ENCODE assay signal across 8 cellular contexts in the genomic region with DNA sequence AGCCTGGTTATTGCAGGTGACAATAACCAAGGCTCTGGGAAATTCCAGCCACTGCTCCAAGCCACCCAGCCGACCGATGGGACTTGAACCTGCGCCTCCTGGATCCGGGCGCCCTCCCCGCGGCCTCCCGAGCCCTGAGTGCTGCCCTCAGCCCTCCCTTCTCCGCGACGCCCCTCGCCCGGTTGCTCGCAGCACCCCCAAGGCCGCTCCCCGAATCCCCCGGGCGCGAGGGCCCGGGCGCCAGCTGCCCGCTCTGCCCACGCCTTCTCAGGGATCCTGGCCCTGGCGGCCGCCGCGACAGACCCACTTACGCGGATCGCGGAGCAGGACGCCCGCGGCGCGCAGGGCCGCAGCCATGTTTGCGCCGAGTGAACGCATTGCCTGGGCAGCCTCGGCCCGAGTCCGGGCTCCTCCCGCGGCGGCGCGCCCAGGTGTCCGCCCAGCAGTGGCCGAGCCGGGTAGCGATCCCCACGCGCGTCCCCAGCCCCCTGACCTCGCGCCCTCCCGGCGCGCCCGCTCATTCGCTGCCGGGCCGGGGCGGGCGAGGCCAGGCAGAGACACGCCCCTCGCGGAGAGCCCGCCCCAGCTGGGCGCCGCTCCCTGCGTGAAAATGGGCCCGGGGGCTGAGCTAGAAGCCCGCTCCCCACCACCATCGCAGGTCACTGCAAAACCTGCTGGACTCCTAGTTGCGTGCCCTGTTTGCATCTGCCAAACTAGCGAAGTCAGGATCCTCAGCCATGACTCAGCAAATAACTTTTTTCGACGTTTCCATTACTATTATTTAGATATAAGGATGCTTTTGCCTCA. TPM values are rescaled to one million over a fixed set of nuclear protein-coding genes. Genes with fewer than 3 reads are reported as not detected.
A peak's percentile ranks its signal among the peaks of the same experiment; 100 is the strongest.
DNase-seq lines count a peak whose midpoint lies in the region; ATAC-seq, FAIRE-seq and TF ChIP-seq lines count a peak whose summit lies in the region.

A gene with protein sequence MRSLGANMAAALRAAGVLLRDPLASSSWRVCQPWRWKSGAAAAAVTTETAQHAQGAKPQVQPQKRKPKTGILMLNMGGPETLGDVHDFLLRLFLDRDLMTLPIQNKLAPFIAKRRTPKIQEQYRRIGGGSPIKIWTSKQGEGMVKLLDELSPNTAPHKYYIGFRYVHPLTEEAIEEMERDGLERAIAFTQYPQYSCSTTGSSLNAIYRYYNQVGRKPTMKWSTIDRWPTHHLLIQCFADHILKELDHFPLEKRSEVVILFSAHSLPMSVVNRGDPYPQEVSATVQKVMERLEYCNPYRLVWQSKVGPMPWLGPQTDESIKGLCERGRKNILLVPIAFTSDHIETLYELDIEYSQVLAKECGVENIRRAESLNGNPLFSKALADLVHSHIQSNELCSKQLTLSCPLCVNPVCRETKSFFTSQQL (minus strand): TSS at position 460 of the 807 bp plus-strand sequence. CDS start 82 bp downstream, at position 378.

- H3K27ac Mint-ChIP-seq in Calu3 (ENCODE audit: unreplicated experiment) (peak within 1 kb of the TSS; percentile 83), neural crest cell (ENCODE audit: unreplicated experiment) (no peak within 1 kb of the TSS)

- peaks cover 15% of the 10 kb centered on the region for H3K4me1 ChIP-seq in stomach smooth muscle (ENCODE audit: control insufficient read depth, insufficient read depth, low read length)

- H3K9me3 Mint-ChIP-seq in Calu3 (ENCODE audit: low read depth, unreplicated experiment): no peaks in the 10 kb centered on the region
- no peaks in the 10 kb centered on the region for H3K9me3 Mint-ChIP-seq in neural crest cell

- H3K27me3 Mint-ChIP-seq in Calu3 (ENCODE audit: unreplicated experiment): no peaks in the 10 kb centered on the region
- H3K27me3 Mint-ChIP-seq in neural crest cell (ENCODE audit: low read depth): no peaks in the 10 kb centered on the region

- H3K9ac ChIP-seq in stomach smooth muscle (ENCODE audit: low read length in 2 of 2): peak within 1 kb of the TSS; percentile 83 to 90

- no TSS peak for BruUV-seq in Calu3 (replicated peaks; lab: Mats Ljungman, UMichigan)

- peaks cover 23% of the 10 kb centered on the region for H3K36me3 Mint-ChIP-seq in Calu3 (ENCODE audit: insufficient read depth, unreplicated experiment)
- no peaks in the 10 kb centered on the region for H3K36me3 Mint-ChIP-seq in neural crest cell (ENCODE audit: low read depth)

- CTCF ChIA-PET in Calu3 (lab: Charles Lee): interaction anchor here (0.6 kb wide), 1 partner anchor 1242 kb away, joined by 6 read pairs; no protein-coding TSS in a partner anchor

- H3K27me3 ChIP-seq in stomach smooth muscle (ENCODE audit: control insufficient read depth in 1 of 2, insufficient read depth in 2 of 2, low read length in 2 of 2): no peaks in the 10 kb centered on the region

- no peak for TF ChIP-seq CTCF in Calu3 (IDR thresholded peaks at IDR 0.05; ENCODE audit: unreplicated experiment)
- TF ChIP-seq CTCF in fibroblast of villous mesenchyme (IDR thresholded peaks at IDR 0.05; ENCODE audit: insufficient read depth, low read depth, low read length): peak; percentile 1
- peak; percentile 26 for TF ChIP-seq CTCF in neural crest cell (conservative IDR thresholded peaks at IDR 0.05)

- peak within 1 kb of the TSS; percentile 82 for H3K27ac ChIP-seq in stomach smooth muscle (ENCODE audit: low read length)

- peak within 1 kb of the TSS; percentile 85 for H3K4me3 ChIP-seq in fibroblast of villous mesenchyme (ENCODE audit: low read depth, low read length)
- H3K4me3 ChIP-seq in stomach smooth muscle (ENCODE audit: low read length in 2 of 2): peak within 1 kb of the TSS; percentile 65 to 88

- intact Hi-C loops in Calu3 (cut with micrococcal nuclease; ENCODE audit: unreplicated experiment): no loop called here

- H3K4me3 Mint-ChIP-seq in Calu3 (ENCODE audit: low read depth, unreplicated experiment): peak within 1 kb of the TSS; percentile 90
- peak within 1 kb of the TSS; percentile 84 for H3K4me3 Mint-ChIP-seq in neural crest cell

- DNase-seq in Calu3 (peak; percentile 70), HTR-8/SVneo (ENCODE audit: insufficient read length, low spot score) (peak; percentile 52), SHP77 (lab: John Stamatoyannopoulos, UW) (peak; percentile 53 to 57), fibroblast of villous mesenchyme (ENCODE audit: low read depth) (peak; percentile 71), neural crest cell (ENCODE audit: low read depth, low spot score) (peak; percentile 41)
- peak; percentile 90 for DNase-seq in activated effector memory CD4-positive, alpha-beta T cell treated with anti-CD3 and anti-CD28 coated beads, Interleukin-2, amount 50 U/mL, for 16 hours

- H3K9me3 ChIP-seq in stomach smooth muscle (ENCODE audit: control insufficient read depth in 2 of 2, low read length in 2 of 2): no peaks in the 10 kb centered on the region

- peak; percentile 81 for ATAC-seq in GM21360 (IDR thresholded peaks at IDR 0.05; ENCODE audit: unreplicated experiment)

- FAIRE-seq in HTR-8/SVneo (lab: Jason Lieb, UNC): peak; percentile 26

- H3K4me1 Mint-ChIP-seq in Calu3 (ENCODE audit: low read depth, unreplicated experiment): peaks cover 17% of the 10 kb centered on the region
- H3K4me1 Mint-ChIP-seq in neural crest cell: peaks cover 19% of the 10 kb centered on the region

- H3K36me3 ChIP-seq in stomach smooth muscle (ENCODE audit: control insufficient read depth in 2 of 2, insufficient read depth in 2 of 2, low read length in 2 of 2): peaks cover 0 to 4% of the 10 kb centered on the region in 2 donors

RNA-seq across cellular contexts. Expression of the gene that starts here (rescaled TPM):
- 16.7 and 23.4 TPM in 2 replicates for total RNA-seq in Calu3 (2022)
- 27.1 and 31.1 TPM in 2 replicates for total RNA-seq in fibroblast of villous mesenchyme
- 16.9 and 17.9 TPM in 2 replicates for total RNA-seq in neural crest cell

Comparison
In these comparisons a context has a peak if more than half of its experiments do, and no peak if none do; other contexts are left out.
1. Peak in every context shown above with its lines: DNase-seq, ATAC-seq, H3K4me3 ChIP-seq and H3K27ac ChIP-seq.